ENCODE assay signal across 21 cellular contexts in genomic region chr10:24384954-24385353, GRCh38.
A peak's percentile ranks its signal among the peaks of the same experiment; 100 is the strongest.
DNase-seq lines count a peak whose midpoint lies in the region; ATAC-seq, FAIRE-seq and TF ChIP-seq lines count a peak whose summit lies in the region.
"Had no signal": no experiment of that assay in that cellular context is flagged by ENCODE, and none has a peak within 500 bp of the region (broad histone marks: within the 10 kb centered on the region; RNA-seq: fewer than 3 reads in every experiment).

No MANE protein-coding gene starts in this region.

- peak overlapping the region; percentile 82 for H2BK12ac ChIP-seq in trophoblast cell (ENCODE audit: low read length)

- H2AFZ ChIP-seq in trophoblast cell (ENCODE audit: insufficient read depth, low read length, poor library complexity): peak overlapping the region; percentile 19

- H2AK5ac ChIP-seq in trophoblast cell (ENCODE audit: low read length): peak overlapping the region; percentile 93

- H3K23ac ChIP-seq in trophoblast cell (ENCODE audit: low read length): no peak overlapping the region

- DNase-seq in left ventricle myocardium inferior (no peak), Right ventricle myocardium superior (no peak), esophagus squamous epithelium (lab: John Stamatoyannopoulos, UW) (no peak), trophoblast cell (no peak), GM19239 (ENCODE audit: insufficient read length, low spot score) (no peak)
- DNase-seq in stimulated activated naive CD4-positive, alpha-beta T cell (lab: John Stamatoyannopoulos, UW): no peak
- DNase-seq: activated CD4-positive, alpha-beta T cell treated with anti-CD3 and anti-CD28 coated beads for 36 hours; dermis blood vessel endothelial cell; erythroblast; Kasumi-1; midbrain; NCI-H1105 treated with DMSO at 0.1 percent for 48 hours; NCI-H69; sigmoid colon; tibial artery had no signal

- no peak overlapping the region for H3K4me3 ChIP-seq in left ventricle myocardium inferior
- H3K4me3 ChIP-seq in esophagus squamous epithelium: no peak overlapping the region
- H3K4me3 ChIP-seq in trophoblast cell (ENCODE audit: low read depth, low read length): no peak overlapping the region
- H3K4me3 ChIP-seq in gastroesophageal sphincter: no peak overlapping the region
- H3K4me3 ChIP-seq: ascending aorta, sigmoid colon, tibial artery had no signal

- H3K4me2 ChIP-seq in trophoblast cell (ENCODE audit: low read length): no peak overlapping the region

- peak overlapping the region; percentile 82 for H3K4ac ChIP-seq in trophoblast cell (ENCODE audit: low read depth, low read length)

- H4K91ac ChIP-seq in trophoblast cell (ENCODE audit: low read depth, low read length): peak overlapping the region; percentile 97

- peak overlapping the region; percentile 77 for H3K14ac ChIP-seq in trophoblast cell (ENCODE audit: low read length)

- H3K27ac ChIP-seq in left ventricle myocardium inferior (replicated peaks) (peak overlapping the region; percentile 75), esophagus squamous epithelium (peak overlapping the region in 3 of 4 donors; percentile 82 to 91 (median 83)), trophoblast cell (ENCODE audit: low read depth, low read length) (peak overlapping the region; percentile 100), gastroesophageal sphincter (no peak overlapping the region)
- H3K27ac ChIP-seq: tibial artery had no signal

- peak overlapping the region; percentile 85 for H2BK120ac ChIP-seq in trophoblast cell (ENCODE audit: insufficient read depth, low read length, poor library complexity)

- H3K18ac ChIP-seq in trophoblast cell (ENCODE audit: low read length): peak overlapping the region; percentile 71

- H3K9me3 ChIP-seq in left ventricle myocardium inferior (replicated peaks): no peaks in the 10 kb centered on the region
- no peaks in the 10 kb centered on the region for H3K9me3 ChIP-seq in esophagus squamous epithelium
- no peaks in the 10 kb centered on the region for H3K9me3 ChIP-seq in trophoblast cell (ENCODE audit: insufficient read depth, low read depth, low read length)
- no peaks in the 10 kb centered on the region for H3K9me3 ChIP-seq in gastroesophageal sphincter
- H3K9me3 ChIP-seq: ascending aorta, sigmoid colon, tibial artery had no signal

- TF ChIP-seq EP300 in gastroesophageal sphincter (IDR thresholded peaks at IDR 0.05): no peak

- H3K9ac ChIP-seq in trophoblast cell (ENCODE audit: low read length): peak overlapping the region; percentile 23

- H3K4me1 ChIP-seq in left ventricle myocardium inferior (peaks cover 47% of the 10 kb centered on the region), esophagus squamous epithelium (peaks cover 14 to 36% (median 17%) of the 10 kb centered on the region in 3 donors), trophoblast cell (ENCODE audit: control insufficient read depth in 1 of 2, insufficient read depth in 2 of 2, low read length in 2 of 2) (peaks cover 31 to 33% of the 10 kb centered on the region in 2 experiments), gastroesophageal sphincter (peaks cover 0 to 27% (median 4%) of the 10 kb centered on the region in 3 donors)
- H3K4me1 ChIP-seq: tibial artery had no signal

- ATAC-seq in Right ventricle myocardium superior (ENCODE audit: poor library complexity): no peak
- no peak for ATAC-seq in gastroesophageal sphincter
- no peak for ATAC-seq in HG03460 (IDR thresholded peaks at IDR 0.05; ENCODE audit: unreplicated experiment)
- ATAC-seq: activated CD4-positive, alpha-beta T cell treated with anti-CD3 and anti-CD28 coated beads for 36 hours; HCT116 had no signal

- peak overlapping the region; percentile 90 for H4K8ac ChIP-seq in trophoblast cell (ENCODE audit: low read depth, low read length)

- peaks cover 45% of the 10 kb centered on the region for H3K79me1 ChIP-seq in trophoblast cell (ENCODE audit: low read length)

- H4K12ac ChIP-seq in trophoblast cell (ENCODE audit: low read depth, low read length): no peak overlapping the region

- TF ChIP-seq POLR2A in esophagus squamous epithelium (IDR thresholded peaks at IDR 0.05) (no peak), gastroesophageal sphincter (IDR thresholded peaks at IDR 0.05) (no peak)

- H3K27me3 ChIP-seq in left ventricle myocardium inferior (ENCODE audit: low read depth) (no peaks in the 10 kb centered on the region), esophagus squamous epithelium (no peaks in the 10 kb centered on the region), trophoblast cell (ENCODE audit: insufficient read depth, low read length) (no peaks in the 10 kb centered on the region), gastroesophageal sphincter (no peaks in the 10 kb centered on the region)
- H3K27me3 ChIP-seq: ascending aorta, sigmoid colon, tibial artery had no signal

- intact Hi-C loops in left ventricle myocardium inferior (cut with micrococcal nuclease) (no loop called here), Right ventricle myocardium superior (cut with DNase I) (loop anchor here (10.0 kb wide), 1 partner anchor 80 kb away; no protein-coding TSS in a partner anchor), esophagus squamous epithelium (cut with DNase I) (no loop called here)

- WGBS in esophagus squamous epithelium, 2 donors: 57 to 68% methylated on average over 2 to 5 of the region's 5 CpGs
- no CpG with 5 or more reads among the region's 5 CpGs for WGBS in trophoblast cell (ENCODE audit: extremely low coverage, insufficient coverage, insufficient read length)
- WGBS in gastroesophageal sphincter (ENCODE audit: low coverage in 1 of 2), 2 donors: 40 to 88% methylated on average over 1 of the region's 5 CpGs

- no peak for TF ChIP-seq CTCF in left ventricle myocardium inferior (IDR thresholded peaks at IDR 0.05; ENCODE audit: borderline replicate concordance)
- no peak for TF ChIP-seq CTCF in esophagus squamous epithelium (IDR thresholded peaks at IDR 0.05)
- no peak for TF ChIP-seq CTCF in gastroesophageal sphincter (IDR thresholded peaks at IDR 0.05)

- peaks cover 13% of the 10 kb centered on the region for H3K79me2 ChIP-seq in trophoblast cell (ENCODE audit: control insufficient read depth, insufficient read depth, low read length, poor library complexity)

- H3K36me3 ChIP-seq in left ventricle myocardium inferior (peaks cover 27% of the 10 kb centered on the region), esophagus squamous epithelium (peaks cover 0 to 47% (median 0%) of the 10 kb centered on the region in 3 donors), trophoblast cell (ENCODE audit: control insufficient read depth in 1 of 2, insufficient read depth in 2 of 2, low read length in 2 of 2) (peaks cover 22 to 25% of the 10 kb centered on the region in 2 experiments), gastroesophageal sphincter (peaks cover 0 to 6% of the 10 kb centered on the region in 2 donors)
- H3K36me3 ChIP-seq: ascending aorta, sigmoid colon, tibial artery had no signal

- peak overlapping the region; percentile 99 for H2BK5ac ChIP-seq in trophoblast cell (ENCODE audit: low read depth, low read length, poor library complexity)

- FAIRE-seq in GM19239 (lab: Jason Lieb, UNC): no peak
- FAIRE-seq: A204.1, islet of Langerhans had no signal

Comparison
In these comparisons a context has a peak if more than half of its experiments do, and no peak if none do; other contexts are left out.
1. H3K27ac ChIP-seq: peak in left ventricle myocardium inferior (single experiment), esophagus squamous epithelium (3 of 4) and trophoblast cell (single experiment); none in gastroesophageal sphincter (0 of 4).